20 cellular contexts compared by ENCODE assay signal in genomic region chr4:8390604-8391003, GRCh38.
"Had no signal": no experiment of that assay in that cellular context is flagged by ENCODE, and none has a peak within 500 bp of the region (broad histone marks: within the 10 kb centered on the region; RNA-seq: fewer than 3 reads in every experiment).

No MANE protein-coding gene starts in this region.

- H3K27ac ChIP-seq: brain microvascular endothelial cell, epithelial cell of prostate, foreskin keratinocyte, ovary, tibial artery had no signal

- H3K9me3 ChIP-seq: ovary, tibial artery had no signal

- ATAC-seq: foreskin keratinocyte; left lobe of liver; sciatic nerve; stimulated activated naive B cell treated with anti-CD40 and anti-IgM and Interleukin-4, amounts not matched to agents 10 μg/mL and 1 μg/mL and 100 μg/mL, for 72 hours had no signal

- FAIRE-seq: colon, kidney, TTC549, urothelium cell line had no signal

- H3K27me3 ChIP-seq: brain microvascular endothelial cell, foreskin keratinocyte, ovary, tibial artery had no signal

- H3K4me3 ChIP-seq: ovary, tibial artery had no signal

- H3K4me1 ChIP-seq: foreskin keratinocyte had no signal

- DNase-seq: activated CD4-positive, alpha-beta T cell treated with anti-CD3 and anti-CD28 coated beads, Interleukin-2, amount 50 U/mL, for 48 hours; activated naive CD4-positive, alpha-beta T cell treated with Interleukin-2 at 50 U/mL for 16 hours; activated T-cell treated with anti-CD3 and anti-CD28 coated beads for 4 hours; brain microvascular endothelial cell; central memory CD4-positive, alpha-beta T cell; endodermal cell; foreskin keratinocyte; kidney; mammary epithelial cell; naive B cell; ovary; stimulated activated CD4-positive, alpha-beta T cell treated with anti-CD3 and anti-CD28 coated beads, Interleukin-4, amount 100 ng/mL, for 4 hours; stimulated activated naive B cell treated with anti-CD40 and anti-IgM and Interleukin-4, amounts not matched to agents 10 μg/mL and 1 μg/mL and 100 μg/mL, for 72 hours; tibial artery had no signal

- H3K36me3 ChIP-seq: ovary had no signal
